In the genomic region with DNA sequence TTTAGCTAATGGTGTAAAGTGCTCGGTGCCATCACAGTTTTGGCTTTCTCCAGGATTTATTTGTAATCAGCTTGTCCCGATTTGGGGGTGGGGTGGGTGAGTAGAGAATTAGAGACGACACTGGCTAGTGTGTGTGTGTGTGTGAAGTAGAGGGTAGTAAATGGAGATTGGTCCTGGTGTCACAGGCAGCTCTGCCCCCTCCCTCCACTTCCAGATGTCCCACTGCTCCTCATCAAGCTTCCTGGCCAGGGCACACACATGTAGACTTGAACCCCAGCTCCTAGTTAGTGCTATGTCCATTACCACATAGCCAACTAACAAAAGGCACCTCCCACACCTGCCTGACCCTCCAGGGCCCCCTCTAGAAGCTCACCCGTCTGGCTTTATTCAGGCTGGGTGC, we compare ENCODE assay signal across 17 cellular contexts. TPM values are rescaled to one million over a fixed set of nuclear protein-coding genes. Genes with fewer than 3 reads are reported as not detected.
A peak's percentile ranks its signal among the peaks of the same experiment; 100 is the strongest.
DNase-seq lines count a peak whose midpoint lies in the region; ATAC-seq and TF ChIP-seq lines count a peak whose summit lies in the region.
"Had no signal": no experiment of that assay in that cellular context is flagged by ENCODE, and none has a peak within 500 bp of the region (broad histone marks: within the 10 kb centered on the region; RNA-seq: fewer than 3 reads in every experiment).

No MANE protein-coding gene starts in this region.

- TF ChIP-seq CTCF in AG04450 (IDR thresholded peaks at IDR 0.05; ENCODE audit: low read depth, low read length) (no peak), MM.1S (IDR thresholded peaks at IDR 0.05; ENCODE audit: low read length) (no peak)

- no peaks in the 10 kb centered on the region for H3F3A ChIP-seq in MM.1S (ENCODE audit: insufficient read depth, low read length)

- no peaks in the 10 kb centered on the region for H3K36me3 Mint-ChIP-seq in activated CD4-positive, alpha-beta T cell treated with anti-CD3 and anti-CD28 coated beads for 36 hours (ENCODE audit: low read depth)
- H3K36me3 Mint-ChIP-seq: activated naive CD8-positive, alpha-beta T cell had no signal

- no peak overlapping the region for H3K4me3 Mint-ChIP-seq in activated CD4-positive, alpha-beta T cell treated with anti-CD3 and anti-CD28 coated beads for 36 hours
- H3K4me3 Mint-ChIP-seq: activated naive CD8-positive, alpha-beta T cell; effector memory CD8-positive, alpha-beta T cell had no signal

- no peaks in the 10 kb centered on the region for H3K9me3 Mint-ChIP-seq in activated CD4-positive, alpha-beta T cell treated with anti-CD3 and anti-CD28 coated beads for 36 hours (ENCODE audit: low read depth)
- H3K9me3 Mint-ChIP-seq: effector memory CD8-positive, alpha-beta T cell had no signal

- no peaks in the 10 kb centered on the region for H3K27me3 ChIP-seq in AG04450 (ENCODE audit: control insufficient read depth, insufficient read depth, low read length)
- H3K27me3 ChIP-seq in endocrine pancreas (ENCODE audit: control insufficient read depth, insufficient read depth, low read length) = no peaks in the 10 kb centered on the region
- H3K27me3 ChIP-seq in iPS-20b (ENCODE audit: insufficient read depth, low read length) = peaks cover 21% of the 10 kb centered on the region
- H3K27me3 ChIP-seq in MM.1S (replicated peaks; ENCODE audit: insufficient read depth, low read length) = peaks cover 52% of the 10 kb centered on the region
- H3K27me3 ChIP-seq: uterus had no signal

- no peak for ATAC-seq in activated CD4-positive, alpha-beta T cell treated with anti-CD3 and anti-CD28 coated beads for 36 hours
- ATAC-seq: effector memory CD8-positive, alpha-beta T cell; left lobe of liver; stimulated activated naive CD8-positive, alpha-beta T cell treated with anti-CD3 and anti-CD28 coated beads, Interleukin-15, Interleukin-2, amounts not matched to agents 100 U/mL and 50 U/mL, for 24 hours had no signal

- no peaks in the 10 kb centered on the region for H4K20me1 ChIP-seq in MM.1S (ENCODE audit: insufficient read depth, low read length)

- H3K36me3 ChIP-seq in endocrine pancreas (ENCODE audit: control insufficient read depth, insufficient read depth, low read length) (no peaks in the 10 kb centered on the region), iPS-20b (ENCODE audit: insufficient read depth, low read depth, low read length) (peaks cover 32% of the 10 kb centered on the region; the same call in 1 of the 2 replicates), MM.1S (replicated peaks; ENCODE audit: insufficient read depth, low read length) (no peaks in the 10 kb centered on the region)
- H3K36me3 ChIP-seq: uterus had no signal

- H3K9ac ChIP-seq in endocrine pancreas (ENCODE audit: control insufficient read depth, insufficient read depth, low read length) = peak overlapping the region; percentile 51
- H3K9ac ChIP-seq in iPS-20b (ENCODE audit: low read depth, low read length) = 0 out of 2 replicates have a peak overlapping the region, but pooled peaks have one; percentile 33
- no peak overlapping the region for H3K9ac ChIP-seq in MM.1S (ENCODE audit: low read length)

- no peaks in the 10 kb centered on the region for H3K79me2 ChIP-seq in MM.1S (ENCODE audit: low read length)

- DNase-seq in AG04450 (ENCODE audit: low read depth, low spot score) = no peak
- peak; percentile 81 for DNase-seq in NCI-H82 treated with DMSO at 0.1 percent for 48 hours (lab: John Stamatoyannopoulos, UW; ENCODE audit: unreplicated experiment)
- no peak for DNase-seq in DMS79 treated with DMSO at 0.1 percent for 48 hours (lab: John Stamatoyannopoulos, UW)
- no peak for DNase-seq in activated CD4-positive, alpha-beta T cell treated with anti-CD3 and anti-CD28 coated beads for 36 hours
- DNase-seq in KG1 (lab: John Stamatoyannopoulos, UW) = no peak
- DNase-seq in MM.1S = no peak
- DNase-seq: activated CD4-positive, alpha-beta T cell treated with anti-CD3 and anti-CD28 coated beads, Interleukin-2, amount 50 U/mL, for 1 hour; activated T-cell treated with anti-CD3 and anti-CD28 coated beads, Interleukin-2, amount 50 U/mL, for 1 hour; central memory CD4-positive, alpha-beta T cell; effector memory CD8-positive, alpha-beta T cell; stimulated activated naive CD8-positive, alpha-beta T cell treated with anti-CD3 and anti-CD28 coated beads, Interleukin-15, Interleukin-2, amounts not matched to agents 100 U/mL and 50 U/mL, for 24 hours had no signal

- CTCF ChIA-PET in AG04450 (lab: Charles Lee) = interaction anchor here (0.5 to 5.6 kb wide), 21 partner anchors 11 to 917 kb away, joined by 3 to 65 read pairs (median 6); a partner anchor contains a TSS
- CTCF ChIA-PET in activated CD4-positive, alpha-beta T cell treated with anti-CD3 and anti-CD28 coated beads for 36 hours (lab: Charles Lee) = interaction anchor here (0.6 to 2.5 kb wide), 13 partner anchors 9 to 300 kb away, joined by 3 to 12 read pairs (median 5); a partner anchor contains a TSS

- H3K27me3 Mint-ChIP-seq in activated CD4-positive, alpha-beta T cell treated with anti-CD3 and anti-CD28 coated beads for 36 hours = peaks cover 32% of the 10 kb centered on the region

- H3K9me3 ChIP-seq in AG04450 (ENCODE audit: control insufficient read depth, insufficient read depth, low read length) = no peaks in the 10 kb centered on the region
- H3K9me3 ChIP-seq in endocrine pancreas (ENCODE audit: control insufficient read depth, low read length) = no peaks in the 10 kb centered on the region
- no peaks in the 10 kb centered on the region for H3K9me3 ChIP-seq in iPS-20b (ENCODE audit: insufficient read depth, low read depth, low read length)
- H3K9me3 ChIP-seq in MM.1S (replicated peaks; ENCODE audit: insufficient read depth, low read length) = no peaks in the 10 kb centered on the region
- H3K9me3 ChIP-seq: uterus had no signal

- H3K9me2 ChIP-seq in MM.1S (replicated peaks; ENCODE audit: insufficient read depth, low read length) = no peaks in the 10 kb centered on the region

- peaks cover 13% of the 10 kb centered on the region for H3K4me1 Mint-ChIP-seq in activated CD4-positive, alpha-beta T cell treated with anti-CD3 and anti-CD28 coated beads for 36 hours

- H3K27ac Mint-ChIP-seq in activated CD4-positive, alpha-beta T cell treated with anti-CD3 and anti-CD28 coated beads for 36 hours = no peak overlapping the region
- H3K27ac Mint-ChIP-seq: activated naive CD8-positive, alpha-beta T cell; effector memory CD8-positive, alpha-beta T cell had no signal

- intact Hi-C loops in activated CD4-positive, alpha-beta T cell treated with anti-CD3 and anti-CD28 coated beads for 36 hours (cut with DNase I, micrococcal nuclease) = loop anchor here in 1 of 2 experiments (1.0 to 2.0 kb wide), 2 partner anchors 48 to 101 kb away; no protein-coding TSS in a partner anchor

- no peaks in the 10 kb centered on the region for H3K4me1 ChIP-seq in endocrine pancreas (ENCODE audit: control insufficient read depth, insufficient read depth, low read length)
- peaks cover 40% of the 10 kb centered on the region for H3K4me1 ChIP-seq in iPS-20b (ENCODE audit: insufficient read depth, low read length)
- peaks cover 5% of the 10 kb centered on the region for H3K4me1 ChIP-seq in MM.1S (ENCODE audit: low read length)

- H3K27ac ChIP-seq in AG04450 (ENCODE audit: low read depth, low read length) (no peak overlapping the region), iPS-20b (ENCODE audit: low read length) (no peak overlapping the region), MM.1S (ENCODE audit: low read length) (no peak overlapping the region)

- POLR2A ChIA-PET in AG04450 (lab: Yijun Ruan, JAX) = interaction anchor here (0.6 kb wide), 1 partner anchor 16 kb away, joined by 3 read pairs; a partner anchor contains a TSS
- POLR2A ChIA-PET in activated CD4-positive, alpha-beta T cell treated with anti-CD3 and anti-CD28 coated beads for 36 hours (lab: Charles Lee) = interaction anchor here (0.6 kb wide), 1 partner anchor 578 kb away, joined by 3 read pairs; no protein-coding TSS in a partner anchor

- H3K4me3 ChIP-seq in AG04450 (ENCODE audit: low read depth, low read length) (peak overlapping the region; percentile 79), endocrine pancreas (ENCODE audit: control insufficient read depth, insufficient read depth, low read length) (no peak overlapping the region), iPS-20b (ENCODE audit: low read length) (0 out of 2 replicates have a peak overlapping the region, but pooled peaks have one; percentile 83), MM.1S (ENCODE audit: low read length) (no peak overlapping the region)
- H3K4me3 ChIP-seq: uterus had no signal

- H2AFZ ChIP-seq in MM.1S (ENCODE audit: low read length) = no peak overlapping the region

- H3K4me2 ChIP-seq in MM.1S (ENCODE audit: low read depth, low read length) = no peak overlapping the region

RNA-seq across cellular contexts. Expression of a gene that starts 3.2 kb away (rescaled TPM):
- 47.1 and 50.7 TPM in 2 replicates for polyA plus RNA-seq in AG04450 (2011; rRNA removed)
- 20.6 and 20.9 TPM in 2 replicates for polyA minus RNA-seq in AG04450 (2011; rRNA and poly(A)+ RNA removed)
- under 1 TPM; 0.62 to 0.69 TPM for total RNA-seq in activated CD4-positive, alpha-beta T cell treated with anti-CD3 and anti-CD28 coated beads for 36 hours

RNA-seq across cellular contexts. Expression of a gene that starts 16.0 kb away (rescaled TPM):
- 1.5 and 2.1 TPM in 2 replicates for polyA plus RNA-seq in AG04450 (2011; rRNA removed)
- polyA minus RNA-seq in AG04450 (2011; rRNA and poly(A)+ RNA removed) = 2.8 and 4.2 TPM in 2 replicates
- not detected for total RNA-seq in activated CD4-positive, alpha-beta T cell treated with anti-CD3 and anti-CD28 coated beads for 36 hours

RNA-seq across cellular contexts. Expression of a gene that starts 36.4 kb away (rescaled TPM):
- polyA plus RNA-seq in AG04450 (2011; rRNA removed) = 0.06 TPM in 1 of 2 replicates, not detected in the other
- polyA minus RNA-seq in AG04450 (2011; rRNA and poly(A)+ RNA removed) = not detected in 2 replicates
- total RNA-seq in activated CD4-positive, alpha-beta T cell treated with anti-CD3 and anti-CD28 coated beads for 36 hours = under 1 TPM; 0.30 to 0.39 TPM
- total RNA-seq: NCI-H460 had no signal

Comparison
In these comparisons a context has a peak if more than half of its experiments do, and no peak if none do; other contexts are left out.
1. H3K4me3 ChIP-seq: peak in AG04450 (single experiment) and iPS-20b (single experiment); none in endocrine pancreas (single experiment) and MM.1S (single experiment).